ENCODE assay signal across 8 cellular contexts in the genomic region with DNA sequence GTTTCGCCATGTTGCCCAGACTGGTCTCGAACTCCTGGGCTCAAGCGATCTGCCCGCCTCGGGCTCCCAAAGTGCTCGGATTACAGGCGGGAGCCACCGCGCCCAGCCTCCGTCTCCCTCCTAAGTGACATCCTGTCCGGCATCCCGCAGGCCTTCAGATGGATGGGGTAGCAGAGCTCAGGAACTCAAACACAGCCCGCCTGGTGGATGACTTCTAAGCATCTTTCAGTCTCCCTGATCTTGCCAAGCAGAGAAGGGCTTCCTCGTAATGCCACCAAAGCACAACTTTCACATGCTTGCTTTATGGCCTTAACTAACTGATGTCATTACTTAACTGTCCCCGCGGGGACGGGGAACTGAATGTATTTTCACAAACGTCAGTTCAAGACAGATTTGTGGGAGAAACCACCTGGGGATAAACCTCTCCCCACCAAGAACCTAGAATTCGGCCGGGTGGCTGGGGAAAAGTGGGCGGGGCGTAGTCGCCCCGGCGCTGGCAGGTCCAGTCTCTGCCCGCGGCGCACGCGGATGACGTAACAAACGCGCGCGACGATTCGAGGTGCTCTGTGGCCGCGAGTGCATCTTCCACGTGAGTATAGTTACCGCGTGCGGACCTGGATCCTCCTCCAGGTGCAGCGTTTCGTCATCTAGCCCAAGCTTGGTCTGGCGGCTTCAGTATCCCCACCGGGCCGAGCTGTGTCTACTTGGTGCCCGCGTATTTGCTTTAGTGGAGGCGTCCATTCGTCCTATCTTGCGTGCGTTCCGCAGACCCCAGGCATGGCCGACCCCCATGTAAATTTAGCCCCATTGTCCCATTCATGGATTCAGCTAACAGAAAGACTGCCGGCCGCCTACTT. TPM values are rescaled to one million over a fixed set of nuclear protein-coding genes. Genes with fewer than 3 reads are reported as not detected.
DNase-seq lines count a peak whose midpoint lies in the region; ATAC-seq and TF ChIP-seq lines count a peak whose summit lies in the region.

A gene with protein sequence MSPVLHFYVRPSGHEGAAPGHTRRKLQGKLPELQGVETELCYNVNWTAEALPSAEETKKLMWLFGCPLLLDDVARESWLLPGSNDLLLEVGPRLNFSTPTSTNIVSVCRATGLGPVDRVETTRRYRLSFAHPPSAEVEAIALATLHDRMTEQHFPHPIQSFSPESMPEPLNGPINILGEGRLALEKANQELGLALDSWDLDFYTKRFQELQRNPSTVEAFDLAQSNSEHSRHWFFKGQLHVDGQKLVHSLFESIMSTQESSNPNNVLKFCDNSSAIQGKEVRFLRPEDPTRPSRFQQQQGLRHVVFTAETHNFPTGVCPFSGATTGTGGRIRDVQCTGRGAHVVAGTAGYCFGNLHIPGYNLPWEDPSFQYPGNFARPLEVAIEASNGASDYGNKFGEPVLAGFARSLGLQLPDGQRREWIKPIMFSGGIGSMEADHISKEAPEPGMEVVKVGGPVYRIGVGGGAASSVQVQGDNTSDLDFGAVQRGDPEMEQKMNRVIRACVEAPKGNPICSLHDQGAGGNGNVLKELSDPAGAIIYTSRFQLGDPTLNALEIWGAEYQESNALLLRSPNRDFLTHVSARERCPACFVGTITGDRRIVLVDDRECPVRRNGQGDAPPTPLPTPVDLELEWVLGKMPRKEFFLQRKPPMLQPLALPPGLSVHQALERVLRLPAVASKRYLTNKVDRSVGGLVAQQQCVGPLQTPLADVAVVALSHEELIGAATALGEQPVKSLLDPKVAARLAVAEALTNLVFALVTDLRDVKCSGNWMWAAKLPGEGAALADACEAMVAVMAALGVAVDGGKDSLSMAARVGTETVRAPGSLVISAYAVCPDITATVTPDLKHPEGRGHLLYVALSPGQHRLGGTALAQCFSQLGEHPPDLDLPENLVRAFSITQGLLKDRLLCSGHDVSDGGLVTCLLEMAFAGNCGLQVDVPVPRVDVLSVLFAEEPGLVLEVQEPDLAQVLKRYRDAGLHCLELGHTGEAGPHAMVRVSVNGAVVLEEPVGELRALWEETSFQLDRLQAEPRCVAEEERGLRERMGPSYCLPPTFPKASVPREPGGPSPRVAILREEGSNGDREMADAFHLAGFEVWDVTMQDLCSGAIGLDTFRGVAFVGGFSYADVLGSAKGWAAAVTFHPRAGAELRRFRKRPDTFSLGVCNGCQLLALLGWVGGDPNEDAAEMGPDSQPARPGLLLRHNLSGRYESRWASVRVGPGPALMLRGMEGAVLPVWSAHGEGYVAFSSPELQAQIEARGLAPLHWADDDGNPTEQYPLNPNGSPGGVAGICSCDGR (N-terminal part only) (plus strand): TSS at position 539 of the 857 bp plus-strand sequence. CDS start 4,649 bp downstream, outside the sequence.

- peak within 1 kb of the TSS; percentile 80 for H2AFZ ChIP-seq in PC-3 (ENCODE audit: low read length)

- no peak; the same call in 1 of the 2 replicates for TF ChIP-seq EP300 in Ishikawa (IDR thresholded peaks at IDR 0.05; ENCODE audit: borderline replicate concordance)

- H3K79me2 ChIP-seq in PC-3 (ENCODE audit: low read length): peaks cover 58% of the 10 kb centered on the region

- TF ChIP-seq CTCF in Caco-2 (IDR thresholded peaks at IDR 0.05; ENCODE audit: insufficient read depth in 1 of 2, low read depth in 1 of 2, low read length in 1 of 2, severe bottlenecking in 1 of 2, unreplicated experiment in 1 of 2) (no peak), PC-3 (conservative IDR thresholded peaks at IDR 0.05; ENCODE audit: low read depth, low read length) (no peak)

- H4K20me1 ChIP-seq in PC-3 (ENCODE audit: low read length): no peaks in the 10 kb centered on the region

- H3K27ac ChIP-seq in PC-3 (ENCODE audit: low read length) (peak within 1 kb of the TSS; percentile 94), mucosa of rectum (ENCODE audit: low read depth in 2 of 2, low read length in 2 of 2) (peak within 1 kb of the TSS; percentile 97 to 100)

- CTCF ChIA-PET in Caco-2 (lab: Charles Lee) (no interaction called here), PC-3 (lab: Charles Lee) (no interaction called here)

- no peaks in the 10 kb centered on the region for H3K9me2 ChIP-seq in PC-3 (replicated peaks; ENCODE audit: low read length)

- H3K27me3 ChIP-seq in Caco-2 (replicated peaks; ENCODE audit: control insufficient read depth, insufficient read depth, low read length): no peaks in the 10 kb centered on the region
- H3K27me3 ChIP-seq in PC-3 (ENCODE audit: low read length): no peaks in the 10 kb centered on the region
- no peaks in the 10 kb centered on the region for H3K27me3 ChIP-seq in mucosa of rectum (ENCODE audit: control insufficient read depth in 2 of 2, insufficient read depth in 2 of 2, low read length in 2 of 2)

- H3K4me1 ChIP-seq in Caco-2 (no peaks in the 10 kb centered on the region), PC-3 (ENCODE audit: insufficient read depth, low read length) (peaks cover 10% of the 10 kb centered on the region), mucosa of rectum (ENCODE audit: control insufficient read depth in 2 of 2, insufficient read depth in 2 of 2, low read length in 2 of 2) (peaks cover 10% of the 10 kb centered on the region in 2 donors)

- H3F3A ChIP-seq in PC-3 (ENCODE audit: low read length, unreplicated experiment): no peaks in the 10 kb centered on the region

- H3K4me3 Mint-ChIP-seq in Caco-2 (ENCODE audit: unreplicated experiment): peak within 1 kb of the TSS; percentile 98

- intact Hi-C loops in Caco-2 (cut with micrococcal nuclease; ENCODE audit: unreplicated experiment) (loop anchor here (1.0 kb wide), 1 partner anchor 26 kb away; no protein-coding TSS in a partner anchor), PC-3 (cut with micrococcal nuclease) (loop anchor here (2.0 kb wide), 2 partner anchors 46 to 62 kb away; a partner anchor contains a TSS)

- H3K4me3 ChIP-seq in Caco-2 (ENCODE audit: low read depth, low read length) (peak within 1 kb of the TSS; percentile 61), PC-3 (ENCODE audit: low read length) (peak within 1 kb of the TSS; percentile 100), mucosa of rectum (ENCODE audit: low read length in 2 of 2) (peak within 1 kb of the TSS; percentile 98)

- H3K27me3 Mint-ChIP-seq in Caco-2 (ENCODE audit: insufficient read depth, unreplicated experiment): no peaks in the 10 kb centered on the region

- H3K36me3 ChIP-seq in Caco-2 (ENCODE audit: control insufficient read depth, insufficient read depth, low read length): no peaks in the 10 kb centered on the region
- H3K36me3 ChIP-seq in PC-3 (ENCODE audit: low read depth, low read length): peaks cover 3% of the 10 kb centered on the region; the same call in 1 of the 2 replicates
- H3K36me3 ChIP-seq in mucosa of rectum (ENCODE audit: control insufficient read depth in 2 of 2, insufficient read depth in 2 of 2, low read length in 2 of 2): peaks cover 0 to 7% of the 10 kb centered on the region in 2 donors

- H3K9me3 Mint-ChIP-seq in Caco-2 (ENCODE audit: unreplicated experiment): no peaks in the 10 kb centered on the region

- TF ChIP-seq RAD21 in Ishikawa (IDR thresholded peaks at IDR 0.05; ENCODE audit: low read depth): no peak

- POLR2A ChIA-PET in Caco-2 (lab: Charles Lee): interaction anchor here (0.6 to 2.2 kb wide), 6 partner anchors 26 to 414 kb away, joined by 3 to 31 read pairs (median 4); a partner anchor contains a TSS
- POLR2A ChIA-PET in PC-3 (lab: Charles Lee; ENCODE audit: unreplicated experiment): interaction anchor here (2.0 kb wide), 1 partner anchor 46 kb away, joined by 7 read pairs; a partner anchor contains a TSS

- peak within 1 kb of the TSS; percentile 96 for H3K27ac Mint-ChIP-seq in Caco-2 (ENCODE audit: unreplicated experiment)

- ATAC-seq in GM21390 (IDR thresholded peaks at IDR 0.05; ENCODE audit: unreplicated experiment): peak; percentile 44
- ATAC-seq in PC-3: peak; percentile 59

- peak within 1 kb of the TSS; percentile 90 for H3K4me2 ChIP-seq in PC-3 (ENCODE audit: low read length)

- peak within 1 kb of the TSS; percentile 98 for H3K9ac ChIP-seq in PC-3 (ENCODE audit: low read length)
- H3K9ac ChIP-seq in mucosa of rectum (ENCODE audit: low read depth in 1 of 2, low read length in 2 of 2): peak within 1 kb of the TSS; percentile 94

- DNase-seq in Caco-2 (peak; percentile 91 to 93), PC-3 (peak; percentile 93), erythroblast (lab: John Stamatoyannopoulos, UW) (peak; percentile 95 to 98)
- peak; percentile 96 for DNase-seq in activated T-cell treated with anti-CD3 and anti-CD28 coated beads, Interleukin-2, amount 50 U/mL, for 1 hour
- DNase-seq in stimulated activated CD8-positive, alpha-beta memory T cell treated with anti-CD3 and anti-CD28 coated beads, Interleukin-4, amount 100 ng/mL, for 24 hours (ENCODE audit: low read depth): peak; percentile 97

- TF ChIP-seq POLR2A in erythroblast (IDR thresholded peaks at IDR 0.05; ENCODE audit: low read length): peak; percentile 85

- H3K36me3 Mint-ChIP-seq in Caco-2 (ENCODE audit: insufficient read depth, unreplicated experiment): peaks cover 26% of the 10 kb centered on the region

- H3K9me3 ChIP-seq in Caco-2 (no peaks in the 10 kb centered on the region), PC-3 (ENCODE audit: low read length) (no peaks in the 10 kb centered on the region), mucosa of rectum (ENCODE audit: control insufficient read depth in 2 of 2, low read length in 2 of 2) (no peaks in the 10 kb centered on the region)

- H3K4me1 Mint-ChIP-seq in Caco-2 (ENCODE audit: low read depth, unreplicated experiment): peaks cover 9% of the 10 kb centered on the region

- BruUV-seq in Caco-2 (replicated peaks; lab: Mats Ljungman, UMichigan) (TSS peak; percentile 72), PC-3 (replicated peaks; lab: Mats Ljungman, UMichigan) (TSS peak; percentile 31)

TF ChIP-seq in Ishikawa, 13 proteins besides CTCF, POLR2A, EP300 and RAD21 (continues in another document):
- peak; percentile 55 for TF ChIP-seq YY1 (IDR thresholded peaks at IDR 0.05; ENCODE audit: low read depth)
- TF ChIP-seq CREB1 (IDR thresholded peaks at IDR 0.05; ENCODE audit: low read depth): peak; percentile 96
- no peak; the same call in 1 of the 2 replicates for TF ChIP-seq TEAD4 (IDR thresholded peaks at IDR 0.05)
- 0 out of 2 replicates have a peak, but pooled peaks have one; percentile 7 for TF ChIP-seq NFIC (IDR thresholded peaks at IDR 0.05)
- peak; percentile 42; the same call in 1 of the 2 replicates for TF ChIP-seq TCF12 (IDR thresholded peaks at IDR 0.05; ENCODE audit: low read depth)
- TF ChIP-seq, protein P1, sequence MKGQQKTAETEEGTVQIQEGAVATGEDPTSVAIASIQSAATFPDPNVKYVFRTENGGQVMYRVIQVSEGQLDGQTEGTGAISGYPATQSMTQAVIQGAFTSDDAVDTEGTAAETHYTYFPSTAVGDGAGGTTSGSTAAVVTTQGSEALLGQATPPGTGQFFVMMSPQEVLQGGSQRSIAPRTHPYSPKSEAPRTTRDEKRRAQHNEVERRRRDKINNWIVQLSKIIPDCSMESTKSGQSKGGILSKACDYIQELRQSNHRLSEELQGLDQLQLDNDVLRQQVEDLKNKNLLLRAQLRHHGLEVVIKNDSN (IDR thresholded peaks at IDR 0.05): peak; percentile 61
- TF ChIP-seq, protein P2, sequence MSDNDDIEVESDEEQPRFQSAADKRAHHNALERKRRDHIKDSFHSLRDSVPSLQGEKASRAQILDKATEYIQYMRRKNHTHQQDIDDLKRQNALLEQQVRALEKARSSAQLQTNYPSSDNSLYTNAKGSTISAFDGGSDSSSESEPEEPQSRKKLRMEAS (IDR thresholded peaks at IDR 0.05): peak; percentile 99

RNA-seq across cellular contexts. Expression of the gene that starts here (rescaled TPM):
- 38.8 and 44.1 TPM in 2 replicates for total RNA-seq in Caco-2 (2022)
- total RNA-seq in PC-3 (2014; rRNA removed): 29.0 and 59.6 TPM in 2 replicates

Comparison
In these comparisons a context has a peak if more than half of its experiments do, and no peak if none do; other contexts are left out.
1. Peak in every context shown above with its lines: DNase-seq, ATAC-seq, H3K4me3 ChIP-seq and H3K27ac ChIP-seq.